9 cellular contexts compared by ENCODE assay signal in genomic region chr2:97774425-97774824, GRCh38.
DNase-seq lines count a peak whose midpoint lies in the region; ATAC-seq and TF ChIP-seq lines count a peak whose summit lies in the region.
"Had no signal": no experiment of that assay in that cellular context is flagged by ENCODE, and none has a peak within 500 bp of the region (broad histone marks: within the 10 kb centered on the region; RNA-seq: fewer than 3 reads in every experiment).

No MANE protein-coding gene starts in this region.

- peak overlapping the region in 3 of 5 experiments; percentile 43 to 55 (median 52) for H3K27ac Mint-ChIP-seq in brain

- no peak overlapping the region for H2AK5ac ChIP-seq in mesenchymal stem cell (ENCODE audit: low read length, severe bottlenecking)

- H3K36me3 Mint-ChIP-seq in brain = peaks cover 85% of the 10 kb centered on the region

- H3K4me1 Mint-ChIP-seq in brain = no peaks in the 10 kb centered on the region

- no peak overlapping the region for H3K4ac ChIP-seq in mesenchymal stem cell (ENCODE audit: low read depth in 1 of 2, low read length in 2 of 2)

- no peak overlapping the region for H2AFZ ChIP-seq in mesenchymal stem cell (ENCODE audit: low read depth, low read length)

- no peak overlapping the region for H3K23ac ChIP-seq in mesenchymal stem cell (ENCODE audit: low read length in 2 of 2)

- H2BK12ac ChIP-seq in mesenchymal stem cell (ENCODE audit: low read length in 2 of 2) = no peak overlapping the region

- TF ChIP-seq CTCF in brain (conservative IDR thresholded peaks at IDR 0.05) (no peak), colonic mucosa (IDR thresholded peaks at IDR 0.05) (no peak)

- H3K4me3 ChIP-seq in mesenchymal stem cell (ENCODE audit: insufficient read depth in 1 of 2, low read depth in 1 of 2, low read length in 2 of 2) = no peak overlapping the region
- H3K4me3 ChIP-seq in colonic mucosa = no peak overlapping the region

- H3K27ac ChIP-seq in mesenchymal stem cell (ENCODE audit: low read length, poor library complexity, severe bottlenecking) (no peak overlapping the region), colonic mucosa (no peak overlapping the region)
- H3K27ac ChIP-seq: epithelial cell of prostate had no signal

- ATAC-seq in sciatic nerve = no peak

- H3K27me3 Mint-ChIP-seq in brain = no peaks in the 10 kb centered on the region

- DNase-seq in EH (ENCODE audit: low read depth) (peak; percentile 6), HuH-7.5 (ENCODE audit: low spot score) (peak; percentile 47), mesenchymal stem cell (peak; percentile 30), nucleus accumbens (lab: John Stamatoyannopoulos, UW) (no peak), colonic mucosa (no peak), NCI-H748 (lab: John Stamatoyannopoulos, UW; ENCODE audit: unreplicated experiment) (no peak), sciatic nerve (ENCODE audit: low spot score) (no peak)

- H4K91ac ChIP-seq in mesenchymal stem cell (ENCODE audit: low read length) = no peak overlapping the region

- H3K36me3 ChIP-seq in mesenchymal stem cell (ENCODE audit: control insufficient read depth in 1 of 2, insufficient read depth in 2 of 2, low read depth in 1 of 2, low read length in 2 of 2) = peaks cover 33 to 69% of the 10 kb centered on the region in 2 experiments
- no peaks in the 10 kb centered on the region for H3K36me3 ChIP-seq in colonic mucosa

- intact Hi-C loops in colonic mucosa (cut with DNase I) = no loop called here
- intact Hi-C loops in sciatic nerve (cut with DNase I) = no loop called here

- H3K27me3 ChIP-seq in mesenchymal stem cell (ENCODE audit: control insufficient read depth in 1 of 2, insufficient read depth in 1 of 2, low read length in 2 of 2) (no peaks in the 10 kb centered on the region), colonic mucosa (no peaks in the 10 kb centered on the region)

- H3K18ac ChIP-seq in mesenchymal stem cell (ENCODE audit: low read depth in 1 of 2, low read length in 2 of 2) = no peak overlapping the region

- 69% methylated on average over 7 of the region's 7 CpGs for WGBS in mesenchymal stem cell

- peaks cover 2% of the 10 kb centered on the region for H3K79me1 ChIP-seq in mesenchymal stem cell (replicated peaks; ENCODE audit: low read length, poor library complexity, severe bottlenecking)

- H3K9ac ChIP-seq in mesenchymal stem cell (ENCODE audit: low read length) (no peak overlapping the region), colonic mucosa (ENCODE audit: low read depth in 2 of 2, low read length in 2 of 2) (no peak overlapping the region)

- no peak overlapping the region for H2BK120ac ChIP-seq in mesenchymal stem cell (ENCODE audit: low read depth, low read length)

- H3K9me3 ChIP-seq in mesenchymal stem cell (ENCODE audit: control insufficient read depth, low read length) = no peaks in the 10 kb centered on the region
- no peaks in the 10 kb centered on the region for H3K9me3 ChIP-seq in colonic mucosa

- H2BK5ac ChIP-seq in mesenchymal stem cell (ENCODE audit: low read depth, low read length, poor library complexity, severe bottlenecking) = no peak overlapping the region

- no peak overlapping the region for H3K14ac ChIP-seq in mesenchymal stem cell (ENCODE audit: low read length in 2 of 2)

- H3K4me1 ChIP-seq in mesenchymal stem cell (ENCODE audit: control insufficient read depth, insufficient read depth, low read depth, low read length) (no peaks in the 10 kb centered on the region), colonic mucosa (no peaks in the 10 kb centered on the region)

- H3K4me2 ChIP-seq in mesenchymal stem cell (ENCODE audit: low read length, poor library complexity, severe bottlenecking) = no peak overlapping the region

- no peak overlapping the region for H3K4me3 Mint-ChIP-seq in brain

- H3K9me3 Mint-ChIP-seq in brain = peaks cover 0 to 4% (median 0%) of the 10 kb centered on the region in 5 experiments

- H4K8ac ChIP-seq in mesenchymal stem cell (ENCODE audit: low read length) = no peak overlapping the region

- no peak overlapping the region for H2BK15ac ChIP-seq in mesenchymal stem cell (ENCODE audit: low read depth, poor library complexity, severe bottlenecking)

Comparison
In these comparisons a context has a peak if more than half of its experiments do, and no peak if none do; other contexts are left out.
1. DNase-seq: peak in EH (single experiment), HuH-7.5 (single experiment) and mesenchymal stem cell (single experiment); none in nucleus accumbens (0 of 56), colonic mucosa (single experiment), NCI-H748 (single experiment) and sciatic nerve (single experiment).